25 cellular contexts compared by ENCODE assay signal in the genomic region with DNA sequence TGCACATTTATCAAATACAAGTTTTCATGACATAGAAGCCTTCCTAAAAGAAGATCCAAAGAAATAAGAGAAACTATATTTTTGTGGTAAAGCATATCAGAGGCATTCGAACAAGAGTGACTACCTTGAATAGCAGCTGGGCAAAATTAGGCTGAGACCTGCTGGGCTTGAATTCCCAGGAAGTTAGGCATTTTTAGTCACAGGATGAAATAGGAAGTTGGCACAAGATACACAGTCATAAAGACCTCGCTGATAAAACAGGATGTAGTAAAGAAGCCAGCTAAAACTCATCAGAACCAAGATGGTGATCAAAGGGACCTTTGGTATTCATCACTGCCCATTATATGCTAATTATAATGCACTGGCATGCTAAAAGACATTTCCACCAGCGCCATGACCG.
"Had no signal": no experiment of that assay in that cellular context is flagged by ENCODE, and none has a peak within 500 bp of the region (broad histone marks: within the 10 kb centered on the region; RNA-seq: fewer than 3 reads in every experiment).

No MANE protein-coding gene starts in this region.

- FAIRE-seq: small intestine, urothelium cell line had no signal

- H3K27me3 ChIP-seq: neural progenitor cell, ovary, right lobe of liver, sigmoid colon, stomach, thyroid gland, tibial nerve, upper lobe of left lung had no signal

- H3K36me3 ChIP-seq: neural progenitor cell, ovary, right lobe of liver, sigmoid colon, stomach, thoracic aorta, thyroid gland, tibial nerve, upper lobe of left lung had no signal

- ATAC-seq: natural killer cell; psoas muscle; right cardiac atrium; right lobe of liver; stimulated activated effector memory CD8-positive, alpha-beta T cell treated with anti-CD3 and anti-CD28 coated beads, Interleukin-12 subunit alpha, Interleukin-12 subunit beta, amount 100 ng/mL, for 72 hours; stimulated activated naive B cell treated with anti-CD40 and anti-IgM and Interleukin-4, amounts not matched to agents 10 μg/mL and 1 μg/mL and 100 μg/mL, for 72 hours had no signal

- H3K4me1 ChIP-seq: parathyroid adenoma, psoas muscle, right lobe of liver, sigmoid colon, stomach, thyroid gland, tibial nerve, upper lobe of left lung had no signal

- H3K79me2 ChIP-seq: parathyroid adenoma had no signal

- H3K9ac ChIP-seq: neural progenitor cell, parathyroid adenoma had no signal

- DNase-seq: natural killer cell; occipital lobe; ovary; posterior cingulate gyrus; psoas muscle; right cardiac atrium; right lobe of liver; sigmoid colon; small intestine; stimulated activated CD4-positive, alpha-beta T cell treated with anti-CD3 and anti-CD28 coated beads, Interleukin-15, amount 100 ng/mL, for 24 hours; stimulated activated CD4-positive, alpha-beta T cell treated with anti-CD3 and anti-CD28 coated beads, Interleukin-2, amount 100 ng/mL, for 24 hours; stimulated activated CD4-positive, alpha-beta T cell treated with anti-CD3 and anti-CD28 coated beads, Interleukin-2, amount 100 ng/mL, for 48 hours; stimulated activated CD4-positive, alpha-beta T cell treated with anti-CD3 and anti-CD28 coated beads, Interleukin-4, amount 100 ng/mL, for 24 hours; stimulated activated naive B cell treated with anti-CD40 and anti-IgM and Interleukin-4, amounts not matched to agents 10 μg/mL and 1 μg/mL and 100 μg/mL, for 72 hours; stimulated activated naive CD4-positive, alpha-beta T cell treated with Interleukin-2 at 50 U/mL for 16 hours; stomach; thyroid gland; trophoblast cell; upper lobe of left lung had no signal

- H3K4me2 ChIP-seq: neural progenitor cell had no signal

- H2AFZ ChIP-seq: neural progenitor cell, parathyroid adenoma had no signal

- H3K9me3 ChIP-seq: ovary, right lobe of liver, thoracic aorta, thyroid gland, upper lobe of left lung had no signal

- H3K4me3 ChIP-seq: neural progenitor cell, ovary, psoas muscle, right lobe of liver, sigmoid colon, stomach, thoracic aorta, thyroid gland, tibial nerve, upper lobe of left lung had no signal

- H3K27ac ChIP-seq: neural progenitor cell, ovary, parathyroid adenoma, psoas muscle, right lobe of liver, sigmoid colon, stomach, thoracic aorta, thyroid gland, tibial nerve, upper lobe of left lung had no signal
